Comparison of ENCODE assay signal across 5 cellular contexts in genomic region chr7:87364246-87364645, GRCh38.
"Had no signal": no experiment of that assay in that cellular context is flagged by ENCODE, and none has a peak within 500 bp of the region (broad histone marks: within the 10 kb centered on the region; RNA-seq: fewer than 3 reads in every experiment).

No MANE protein-coding gene starts in this region.

- H3K4me2 ChIP-seq: GM23338 had no signal

- H3K4me1 Mint-ChIP-seq: GM23338 had no signal

- H3K9me3 Mint-ChIP-seq: GM23338, H9, IgD-negative memory B cell had no signal

- ATAC-seq: GM23338 had no signal

- DNase-seq: H9, HCEC 1CT, KG1 had no signal

- H3K4me3 Mint-ChIP-seq: GM23338, H9, IgD-negative memory B cell had no signal

- H3K4me3 ChIP-seq: GM23338 had no signal

- H2AFZ ChIP-seq: GM23338 had no signal

- H3K27me3 Mint-ChIP-seq: IgD-negative memory B cell had no signal

- H3K27ac Mint-ChIP-seq: GM23338, H9, IgD-negative memory B cell had no signal
